ENCODE assay signal across 19 cellular contexts in genomic region chr3:70336885-70337284, GRCh38. TPM values are rescaled to one million over a fixed set of nuclear protein-coding genes. Genes with fewer than 3 reads are reported as not detected.
"Had no signal": no experiment of that assay in that cellular context is flagged by ENCODE, and none has a peak within 500 bp of the region (broad histone marks: within the 10 kb centered on the region; RNA-seq: fewer than 3 reads in every experiment).

No MANE protein-coding gene starts in this region.

RNA-seq across cellular contexts. Expression of gene MDFIC2, which starts 24.4 kb away (rescaled TPM):
- total RNA-seq: activated B cell treated with CpG ODN at 0.5 μM for 24 hours; activated CD4-positive, alpha-beta memory T cell treated with anti-CD3 and anti-CD28 coated beads for 36 hours; activated CD4-positive, alpha-beta T cell treated with anti-CD3 and anti-CD28 coated beads, Interleukin-2, amount 10 ng/mL, durations not matched to agents 24 days and 14 days; activated CD8-positive, alpha-beta memory T cell treated with anti-CD3 and anti-CD28 coated beads for 36 hours; activated CD8-positive, alpha-beta T cell treated with anti-CD3 and anti-CD28 coated beads for 36 hours; activated naive CD4-positive, alpha-beta T cell treated with anti-CD3 and anti-CD28 coated beads for 36 hours; activated naive CD4-positive, alpha-beta T cell treated with anti-CD3 and anti-CD28 coated beads, Interleukin-2, amount 50 U/mL, for 72 hours; activated naive CD8-positive, alpha-beta T cell treated with anti-CD3 and anti-CD28 coated beads for 36 hours; activated T-cell treated with anti-CD3 and anti-CD28 coated beads, Interleukin-2, amount 50 U/mL, for 4 hours; activated T-cell treated with anti-CD3 and anti-CD28 coated beads, Interleukin-2, amount 50 U/mL, for 72 hours; activated T-helper 1 cell treated with anti-CD3 and anti-CD28 coated beads, Interleukin-12 subunit alpha, Interleukin-12 subunit beta, Interleukin-2, Interleukin-4 antibody, amounts not matched to agents 30 ng/mL and 10 ng/mL and 1 ng/mL, durations not matched to agents 14 hours and 24 hours and 36 hours; activated T-helper 17 cell treated with anti-CD3 and anti-CD28 coated beads, Interleukin-2, amount 50 U/mL, for 72 hours; adrenal gland; aorta; astrocyte; body of pancreas; breast epithelium; cardiac septum; cerebellum had no signal
- polyA plus RNA-seq: adrenal gland, aorta had no signal
